ENCODE assay signal across 4 cellular contexts in genomic region chr7:36488672-36489071, GRCh38.
DNase-seq lines count a peak whose midpoint lies in the region; ATAC-seq, FAIRE-seq and TF ChIP-seq lines count a peak whose summit lies in the region.
"Not testable (repeated sequence)": the region's sequence is repeated elsewhere in the genome, so short reads cannot be mapped to it uniquely, and the experiment has no call there.

No MANE protein-coding gene starts in this region.

- TF ChIP-seq POLR2A in K562 (conservative IDR thresholded peaks at IDR 0.05) = not testable (repeated sequence)

- H4K20me1 ChIP-seq in K562 (replicated peaks; ENCODE audit: control insufficient read depth, insufficient read depth, low read length) = not testable (repeated sequence)

- not testable (repeated sequence) for ATAC-seq in K562; natural killer cell treated with Interleukin-12 subunit alpha and Interleukin-12 subunit beta and Interleukin-15 and Interleukin-18, amount 100 ng/mL, for 72 hours

- H3K27me3 Mint-ChIP-seq in endothelial cell (ENCODE audit: unreplicated experiment); natural killer cell treated with Interleukin-12 subunit alpha and Interleukin-12 subunit beta and Interleukin-15 and Interleukin-18, amount 100 ng/mL, for 72 hours: not testable (repeated sequence)

- peak overlapping the region; percentile 23 for H3K27ac Mint-ChIP-seq in endothelial cell (ENCODE audit: unreplicated experiment)
- peak overlapping the region; percentile 20 to 70 for H3K27ac Mint-ChIP-seq in natural killer cell treated with Interleukin-12 subunit alpha and Interleukin-12 subunit beta and Interleukin-15 and Interleukin-18, amount 100 ng/mL, for 72 hours

- H3K36me3 Mint-ChIP-seq in endothelial cell (ENCODE audit: low read depth, unreplicated experiment); natural killer cell treated with Interleukin-12 subunit alpha and Interleukin-12 subunit beta and Interleukin-15 and Interleukin-18, amount 100 ng/mL, for 72 hours: not testable (repeated sequence)

- not testable (repeated sequence) for DNase-seq in K562 (ENCODE audit: extremely low read depth in 1 of 4, low spot score in 3 of 4); endothelial cell (ENCODE audit: low spot score); natural killer cell treated with Interleukin-12 subunit alpha and Interleukin-12 subunit beta and Interleukin-15 and Interleukin-18, amount 100 ng/mL, for 72 hours (ENCODE audit: low spot score)

- H3K4me1 Mint-ChIP-seq in endothelial cell (ENCODE audit: unreplicated experiment); natural killer cell treated with Interleukin-12 subunit alpha and Interleukin-12 subunit beta and Interleukin-15 and Interleukin-18, amount 100 ng/mL, for 72 hours (ENCODE audit: low read depth in 2 of 2): not testable (repeated sequence)

- not testable (repeated sequence) for H3K4me2 ChIP-seq in K562 (ENCODE audit: insufficient read depth, low read length)

- not testable (repeated sequence) for H3K4me3 Mint-ChIP-seq in endothelial cell (ENCODE audit: unreplicated experiment); natural killer cell treated with Interleukin-12 subunit alpha and Interleukin-12 subunit beta and Interleukin-15 and Interleukin-18, amount 100 ng/mL, for 72 hours

- not testable (repeated sequence) for H3K9me1 ChIP-seq in K562 (ENCODE audit: control insufficient read depth, insufficient read depth, low read length)

- not testable (repeated sequence) for H3K27me3 ChIP-seq in K562 (ENCODE audit: control insufficient read depth in 2 of 2, insufficient read depth in 2 of 2, low read length in 2 of 2)

- not testable (repeated sequence) for H2AFZ ChIP-seq in K562 (ENCODE audit: low read depth, low read length)

- H3K4me3 ChIP-seq in HEK293 (ENCODE audit: low read depth, low read length); K562: not testable (repeated sequence)

- in situ Hi-C loops in K562 (cut with MboI) = not testable (repeated sequence)

- H3K9ac ChIP-seq in K562 (ENCODE audit: insufficient read depth in 1 of 2, low read depth in 2 of 2, low read length in 2 of 2) = not testable (repeated sequence)

- not testable (repeated sequence) for H3K27ac ChIP-seq in HEK293 (ENCODE audit: extremely low read depth, low read depth, low read length); K562 (ENCODE audit: extremely low read depth, low read depth, low read length)

- POLR2A ChIA-PET in HEK293 (lab: Yijun Ruan, JAX); K562 (lab: Yijun Ruan, JAX): not testable (repeated sequence)

- H3K4me1 ChIP-seq in HEK293 (ENCODE audit: control insufficient read depth, insufficient read depth, low read length); K562 (replicated peaks in 1 of 2; ENCODE audit: control insufficient read depth in 2 of 2, insufficient read depth in 2 of 2, low read length in 2 of 2): not testable (repeated sequence)

- not testable (repeated sequence) for TF ChIP-seq RAD21 in K562 (CRISPR knock-in tag; conservative IDR thresholded peaks at IDR 0.05 in 1 of 2, IDR thresholded peaks at IDR 0.05 in 1 of 2)

- TF ChIP-seq EP300 in K562 (IDR thresholded peaks at IDR 0.05; ENCODE audit: low read length) = not testable (repeated sequence)

- not testable (repeated sequence) for H3K79me2 ChIP-seq in K562 (ENCODE audit: control insufficient read depth, insufficient read depth, low read length)

- 1% methylated on average over 5 of the region's 5 CpGs for WGBS in K562 (ENCODE audit: insufficient coverage, low coverage, missing lambda C conversion rate)

- not testable (repeated sequence) for H3K36me3 ChIP-seq in HEK293 (ENCODE audit: control insufficient read depth in 2 of 2, insufficient read depth in 1 of 2, low read length in 2 of 2); K562 (ENCODE audit: control insufficient read depth, insufficient read depth, low read length)

- TF ChIP-seq CTCF in HEK293 (tag by site-specific recombination; IDR thresholded peaks at IDR 0.05); K562 (IDR thresholded peaks at IDR 0.05 in 2 of 3, conservative IDR thresholded peaks at IDR 0.05 in 1 of 3; ENCODE audit: insufficient read depth in 2 of 3, low read depth in 1 of 3, low read length in 3 of 3); endothelial cell (IDR thresholded peaks at IDR 0.05; ENCODE audit: unreplicated experiment): not testable (repeated sequence)

- intact Hi-C loops in K562 (cut with micrococcal nuclease) = loop anchor here (5.0 kb wide), 3 partner anchors 196 to 709 kb away; no protein-coding TSS in a partner anchor

- not testable (repeated sequence) for H3K9me3 ChIP-seq in HEK293 (ENCODE audit: control insufficient read depth, insufficient read depth, low read depth, low read length); K562 (replicated peaks; ENCODE audit: control insufficient read depth, insufficient read depth, low read depth, low read length)

- not testable (repeated sequence) for FAIRE-seq in K562 (lab: Jason Lieb, UNC)

- BruUV-seq in K562 (replicated peaks; lab: Mats Ljungman, UMichigan) = not testable (repeated sequence)

- not testable (repeated sequence) for H3K9me3 Mint-ChIP-seq in endothelial cell (ENCODE audit: unreplicated experiment); natural killer cell treated with Interleukin-12 subunit alpha and Interleukin-12 subunit beta and Interleukin-15 and Interleukin-18, amount 100 ng/mL, for 72 hours

- CTCF ChIA-PET in HEK293 (lab: Yijun Ruan, JAX) = interaction anchor here (0.7 to 8.0 kb wide), 10 partner anchors 17 to 710 kb away, joined by 3 to 111 read pairs (median 4); no protein-coding TSS in a partner anchor
- CTCF ChIA-PET in K562 (lab: Yijun Ruan, JAX; ENCODE audit: low intra/inter-chr PET ratio) = interaction anchor here (0.6 kb wide), 2 partner anchors 33 to 1314 kb away, joined by 4 to 5 read pairs; no protein-coding TSS in a partner anchor

TF ChIP-seq in HEK293, 187 proteins besides CTCF, POLR2A, EP300 and RAD21:
- peak; percentile 80; the same call in 1 of the 2 replicates for TF ChIP-seq ZNF184 (tag by site-specific recombination; IDR thresholded peaks at IDR 0.05)
TF ChIP-seq in HEK293: peak in this region for 1; not testable (repeated sequence) for 186.

TF ChIP-seq in K562, 482 proteins besides CTCF, POLR2A, EP300 and RAD21:
- TF ChIP-seq ZNF146 (CRISPR knock-in tag; IDR thresholded peaks at IDR 0.05; ENCODE audit: unreplicated experiment) (peak; percentile 4), ZNF184 (CRISPR knock-in tag; IDR thresholded peaks at IDR 0.05) (peak; percentile 71; the same call in 1 of the 2 replicates)
TF ChIP-seq in K562: peak in this region for 2; not testable (repeated sequence) for 480.
